9 cellular contexts compared by ENCODE assay signal in genomic region chr10:13414855-13415254, GRCh38.
DNase-seq lines count a peak whose midpoint lies in the region; ATAC-seq and TF ChIP-seq lines count a peak whose summit lies in the region.
"Had no signal": no experiment of that assay in that cellular context is flagged by ENCODE, and none has a peak within 500 bp of the region (broad histone marks: within the 10 kb centered on the region; RNA-seq: fewer than 3 reads in every experiment).

No MANE protein-coding gene starts in this region.

- TF ChIP-seq CTCF in mucosa of descending colon (IDR thresholded peaks at IDR 0.05) (no peak), left lung (IDR thresholded peaks at IDR 0.05) (no peak)

- ATAC-seq in mucosa of descending colon (peak; percentile 88), HG03175 (IDR thresholded peaks at IDR 0.05; ENCODE audit: unreplicated experiment) (no peak), left lung (no peak)

- no peak overlapping the region for H3K27ac ChIP-seq in left lung

- H3K4me1 ChIP-seq in mucosa of descending colon (ENCODE audit: low read depth) = no peaks in the 10 kb centered on the region
- H3K4me1 ChIP-seq in left lung = no peaks in the 10 kb centered on the region

- DNase-seq in ELF-1 (ENCODE audit: low read depth, low spot score) = peak; percentile 56
- peak; percentile 16 for DNase-seq in LHCN-M2 (ENCODE audit: low read depth)
- peak; percentile 30 for DNase-seq in cerebellar cortex (ENCODE audit: low spot score)
- peak in 2 of 3 donors; percentile 56 to 72 for DNase-seq in mucosa of descending colon
- DNase-seq in activated CD8-positive, alpha-beta memory T cell treated with anti-CD3 and anti-CD28 coated beads, Interleukin-2, amount 50 U/mL, for 48 hours = no peak
- no peak for DNase-seq in left lung
- DNase-seq: NCI-H1105 treated with DMSO at 0.1 percent for 48 hours, T-helper 1 cell had no signal

- no peaks in the 10 kb centered on the region for H3K9me3 ChIP-seq in mucosa of descending colon
- H3K9me3 ChIP-seq in left lung = peaks cover 0 to 13% of the 10 kb centered on the region in 2 donors

- H3K36me3 ChIP-seq in mucosa of descending colon (ENCODE audit: low read depth) (no peaks in the 10 kb centered on the region), left lung (no peaks in the 10 kb centered on the region)

- no peak overlapping the region for H3K4me3 ChIP-seq in mucosa of descending colon
- H3K4me3 ChIP-seq in left lung = no peak overlapping the region

- intact Hi-C loops in mucosa of descending colon (cut with DNase I, micrococcal nuclease) = no loop called here
- intact Hi-C loops in left lung (cut with DNase I) = no loop called here

- no peaks in the 10 kb centered on the region for H3K27me3 ChIP-seq in left lung

Comparison
In these comparisons a context has a peak if more than half of its experiments do, and no peak if none do; other contexts are left out.
1. DNase-seq: peak in ELF-1 (single experiment), LHCN-M2 (single experiment), cerebellar cortex (single experiment) and mucosa of descending colon (2 of 3); none in activated CD8-positive, alpha-beta memory T cell treated with anti-CD3 and anti-CD28 coated beads, Interleukin-2, amount 50 U/mL, for 48 hours (single experiment) and left lung (0 of 2).